Comparison of ENCODE assay signal across 21 cellular contexts in the genomic region with DNA sequence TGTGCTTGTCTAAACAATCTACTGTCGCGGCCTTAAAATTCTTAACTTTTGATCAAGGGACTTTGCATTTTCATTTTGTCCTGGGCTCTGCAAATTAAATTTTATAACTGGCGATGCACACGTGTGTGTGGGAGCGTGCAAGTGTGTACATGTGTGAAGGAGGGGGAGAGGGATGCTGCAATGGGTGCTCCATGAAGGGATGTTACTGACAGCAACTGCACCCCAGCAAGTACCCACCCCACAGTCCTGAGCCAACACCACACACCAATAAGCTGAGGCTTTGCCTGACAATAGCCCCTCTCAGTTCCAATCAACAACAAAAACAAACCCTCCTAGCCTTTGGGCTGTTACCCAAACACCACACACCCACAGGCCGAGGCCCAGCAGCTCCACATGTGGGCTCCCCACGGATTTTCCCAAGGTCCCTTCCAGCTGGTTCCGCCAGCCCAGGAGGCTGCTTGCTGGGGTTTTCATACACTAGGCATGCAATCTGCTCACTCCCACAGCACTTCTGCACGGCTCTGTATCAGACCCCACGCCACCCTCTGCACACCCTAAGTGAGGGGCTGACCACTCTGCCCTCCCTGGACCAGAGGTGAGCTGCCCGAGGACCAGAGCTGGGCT. TPM values are rescaled to one million over a fixed set of nuclear protein-coding genes. Genes with fewer than 3 reads are reported as not detected.
DNase-seq lines count a peak whose midpoint lies in the region; ATAC-seq, FAIRE-seq and TF ChIP-seq lines count a peak whose summit lies in the region.
"Had no signal": no experiment of that assay in that cellular context is flagged by ENCODE, and none has a peak within 500 bp of the region (broad histone marks: within the 10 kb centered on the region; RNA-seq: fewer than 3 reads in every experiment).

No MANE protein-coding gene starts in this region.

- no peak overlapping the region for H3K4me3 ChIP-seq in HEK293 (ENCODE audit: low read depth, low read length)
- H3K4me3 ChIP-seq in body of pancreas: no peak overlapping the region
- H3K4me3 ChIP-seq in HepG2 (replicated peaks in 1 of 3; ENCODE audit: insufficient read depth in 1 of 3, low read depth in 2 of 3, low read length in 3 of 3): peak overlapping the region in 1 of 3 experiments; percentile 1; a peak in 1 of 6 replicates
- H3K4me3 ChIP-seq: SJCRH30 had no signal

- POLR2A ChIA-PET in HEK293 (lab: Yijun Ruan, JAX): interaction anchor here (0.6 kb wide), 1 partner anchor 27 kb away, joined by 3 read pairs; no protein-coding TSS in a partner anchor
- POLR2A ChIA-PET in HepG2 (lab: Yijun Ruan, JAX): interaction anchor here (0.9 to 1.0 kb wide), 2 partner anchors 22 to 27 kb away, joined by 3 to 4 read pairs; no protein-coding TSS in a partner anchor

- in situ Hi-C loops in HepG2 (cut with HindIII; ENCODE audit: extremely low pct_ligation_motif_present, low pct_unique_long_range_greater_than_20kb): no loop called here

- H3K4me2 ChIP-seq in HepG2 (ENCODE audit: low read depth, low read length): peak overlapping the region; percentile 51

- ATAC-seq in body of pancreas: peak; percentile 87
- ATAC-seq in HepG2: peak; percentile 56
- no peak for ATAC-seq in HG02870 (IDR thresholded peaks at IDR 0.05; ENCODE audit: unreplicated experiment)
- no peak for ATAC-seq in GM21367 (IDR thresholded peaks at IDR 0.05; ENCODE audit: unreplicated experiment)

- H4K20me1 ChIP-seq in HepG2 (ENCODE audit: insufficient read depth, low read length): no peaks in the 10 kb centered on the region

- no peaks in the 10 kb centered on the region for H3K79me2 ChIP-seq in HepG2 (ENCODE audit: insufficient read depth, low read length)

- CTCF ChIA-PET in HEK293 (lab: Yijun Ruan, JAX): interaction anchor here (0.6 kb wide), 1 partner anchor 316 kb away, joined by 3 read pairs; no protein-coding TSS in a partner anchor
- CTCF ChIA-PET in HepG2 (lab: Yijun Ruan, JAX; ENCODE audit: low intra/inter-chr PET ratio, low total read pairs): no interaction called here

- intact Hi-C loops in body of pancreas (cut with DNase I) (no loop called here), HepG2 (cut with micrococcal nuclease; ENCODE audit: unreplicated experiment) (no loop called here)

- BruUV-seq in HepG2 (replicated peaks; lab: Mats Ljungman, UMichigan): no TSS peak

- H3K27me3 ChIP-seq in body of pancreas: no peaks in the 10 kb centered on the region
- peaks cover 0 to 3% of the 10 kb centered on the region in 2 experiments; a peak in 2 of 5 replicates for H3K27me3 ChIP-seq in HepG2 (ENCODE audit: control insufficient read depth in 1 of 2, insufficient read depth in 2 of 2, low read length in 2 of 2)

- H2AFZ ChIP-seq in HepG2 (ENCODE audit: low read length): no peak overlapping the region

- no peak overlapping the region for H3K9ac ChIP-seq in HepG2 (ENCODE audit: insufficient read depth, low read depth, low read length)

- no peak for TF ChIP-seq EP300 in HepG2 (IDR thresholded peaks at IDR 0.05; ENCODE audit: low read depth in 2 of 2, low read length in 2 of 2)
- no peak for TF ChIP-seq EP300 in HepG2 (CRISPR knock-in tag; IDR thresholded peaks at IDR 0.05; ENCODE audit: borderline replicate concordance)

- H3K27ac ChIP-seq in HEK293 (ENCODE audit: extremely low read depth, low read depth, low read length): no peak overlapping the region
- H3K27ac ChIP-seq in body of pancreas: peak overlapping the region; percentile 54 to 73 (median 62)
- no peak overlapping the region for H3K27ac ChIP-seq in HepG2 (ENCODE audit: extremely low read length, insufficient read depth, low read length)
- H3K27ac ChIP-seq: HL-60, SJCRH30 had no signal

- TF ChIP-seq CTCF in HEK293 (tag by site-specific recombination; IDR thresholded peaks at IDR 0.05): no peak
- no peak for TF ChIP-seq CTCF in body of pancreas (IDR thresholded peaks at IDR 0.05)
- TF ChIP-seq CTCF in HepG2 (CRISPR knock-in tag; IDR thresholded peaks at IDR 0.05): no peak

- TF ChIP-seq RAD21 in HepG2 (CRISPR knock-in tag; IDR thresholded peaks at IDR 0.05): no peak

- H3K4me1 ChIP-seq in HEK293 (ENCODE audit: control insufficient read depth, insufficient read depth, low read length) (no peaks in the 10 kb centered on the region), body of pancreas (peaks cover 22% of the 10 kb centered on the region), HepG2 (ENCODE audit: insufficient read depth, low read length) (peaks cover 56% of the 10 kb centered on the region)
- H3K4me1 ChIP-seq: SJCRH30 had no signal

- H3K36me3 ChIP-seq in HEK293 (ENCODE audit: control insufficient read depth in 2 of 2, insufficient read depth in 1 of 2, low read length in 2 of 2) (no peaks in the 10 kb centered on the region), body of pancreas (replicated peaks in 1 of 2; ENCODE audit: insufficient read depth in 1 of 2, low read depth in 2 of 2) (no peaks in the 10 kb centered on the region), HepG2 (replicated peaks in 1 of 2; ENCODE audit: control insufficient read depth in 1 of 2, insufficient read depth in 2 of 2, low read length in 2 of 2) (no peaks in the 10 kb centered on the region)
- H3K36me3 ChIP-seq: SJCRH30 had no signal

- no peak for FAIRE-seq in HepG2 (lab: Jason Lieb, UNC)
- FAIRE-seq: GM12892 had no signal

- DNase-seq in body of pancreas (peak; percentile 78 to 86 (median 82)), HepG2 (ENCODE audit: low spot score) (no peak), ureter (ENCODE audit: low spot score) (peak; percentile 29), AG08396 (ENCODE audit: low spot score) (no peak)
- DNase-seq: Calu3, DMS79 treated with DMSO at 0.1 percent for 48 hours, H9, HFFc6, Karpas-422, NCI-H1105, NCI-H1436 treated with DMSO at 0.1 percent for 48 hours, NCI-H1930, NCI-H2107, NCI-H524, NCI-H774, SJCRH30 had no signal

- H3K9me3 ChIP-seq in HEK293 (ENCODE audit: control insufficient read depth, insufficient read depth, low read depth, low read length): no peaks in the 10 kb centered on the region
- no peaks in the 10 kb centered on the region for H3K9me3 ChIP-seq in body of pancreas
- no peaks in the 10 kb centered on the region for H3K9me3 ChIP-seq in HepG2 (ENCODE audit: low read length)
- H3K9me3 ChIP-seq: SJCRH30 had no signal

- peak in 1 of 3 donors; percentile 11 for TF ChIP-seq POLR2A in body of pancreas (IDR thresholded peaks at IDR 0.05)
- no peak for TF ChIP-seq POLR2A in HepG2 (IDR thresholded peaks at IDR 0.05; ENCODE audit: insufficient read depth in 1 of 2, low read depth in 2 of 2, low read length in 2 of 2)

- 40 to 49% methylated on average over 6 to 11 of the region's 11 CpGs for WGBS in body of pancreas, 2 donors
- 27% methylated on average over 11 of the region's 11 CpGs for WGBS in HepG2 (ENCODE audit: low lambda C conversion rate)

TF ChIP-seq in HEK293, 187 proteins besides CTCF, POLR2A, EP300 and RAD21 (continues in another document):
- TF ChIP-seq ZIC2 (tag by site-specific recombination; IDR thresholded peaks at IDR 0.05): peak; percentile 74

RNA-seq across cellular contexts. Expression of a gene that starts 32.8 kb away (rescaled TPM):
- total RNA-seq in body of pancreas: 100 to 1,000 TPM in 1 of 2 donors, 10 to 100 TPM in 1; 23.1 to 219 TPM
- total RNA-seq in HepG2 (2016; rRNA removed; fragmentation: Illumina TruSeq; extraction: Trizol): 16.3 and 16.7 TPM in 2 replicates
- total RNA-seq in HepG2 (2016; cell fraction: cytosol; rRNA removed; fragmentation: Illumina TruSeq; extraction: Trizol; ENCODE audit: low read depth): 1.4 and 1.9 TPM in 2 replicates
- total RNA-seq in HepG2 (2016; cell fraction: insoluble cytoplasmic fraction; rRNA removed; fragmentation: Illumina TruSeq; extraction: Trizol): 12.2 and 17.7 TPM in 2 replicates
- 3.8 and 4.9 TPM in 2 replicates for total RNA-seq in HepG2 (2016; cell fraction: membrane; rRNA removed; fragmentation: Illumina TruSeq; extraction: Trizol)
- total RNA-seq in HepG2 (2016; cell fraction: nucleus; rRNA removed; fragmentation: Illumina TruSeq; extraction: Trizol): 10.0 and 11.1 TPM in 2 replicates
- polyA plus RNA-seq in HepG2 (2011; rRNA removed): 6.9 and 7.3 TPM in 2 replicates
- polyA plus RNA-seq in HepG2 (2011; cell fraction: cytosol; rRNA removed): 8.4 and 12.3 TPM in 2 replicates
- 21.1 and 21.8 TPM in 2 replicates for polyA plus RNA-seq in HepG2 (2011; cell fraction: nucleus; rRNA removed)
- polyA plus RNA-seq in HepG2 (2012): 5.7 and 8.6 TPM in 2 replicates
- polyA plus RNA-seq in HepG2 (2016; cell fraction: cytosol; fragmentation: Illumina TruSeq; extraction: Trizol; ENCODE audit: low read depth): 0.47 and 1.00 TPM in 2 replicates
- polyA plus RNA-seq in HepG2 (2016; cell fraction: insoluble cytoplasmic fraction; fragmentation: Illumina TruSeq; extraction: Trizol; ENCODE audit: low read depth): 9.4 and 11.8 TPM in 2 replicates
- 1.5 and 1.6 TPM in 2 replicates for polyA plus RNA-seq in HepG2 (2016; cell fraction: membrane; fragmentation: Illumina TruSeq; extraction: Trizol; ENCODE audit: low read depth)
- polyA plus RNA-seq in HepG2 (2016; cell fraction: nucleus; fragmentation: Illumina TruSeq; extraction: Trizol; ENCODE audit: insufficient read depth, low read depth): 13.9 and 14.1 TPM in 2 replicates
- polyA minus RNA-seq in HepG2 (2011; rRNA and poly(A)+ RNA removed; ENCODE audit: low replicate concordance): 2.4 and 21.3 TPM in 2 replicates
- polyA minus RNA-seq in HepG2 (2011; cell fraction: cytosol; rRNA and poly(A)+ RNA removed): 10.2 and 10.5 TPM in 2 replicates
- polyA minus RNA-seq in HepG2 (2011; cell fraction: nucleus; rRNA and poly(A)+ RNA removed): 4.0 and 6.3 TPM in 2 replicates
- total RNA-seq in ureter: 15.0 TPM

Comparison
In these comparisons a context has a peak if more than half of its experiments do, and no peak if none do; other contexts are left out.
1. H3K27ac ChIP-seq: peak in body of pancreas (4 of 4); none in HEK293 (single experiment) and HepG2 (single experiment).
2. ATAC-seq: peak in body of pancreas (single experiment) and HepG2 (single experiment); none in HG02870 (single experiment) and GM21367 (single experiment).
3. DNase-seq: peak in body of pancreas (4 of 4) and ureter (single experiment); none in HepG2 (single experiment) and AG08396 (single experiment).